In the genomic region with DNA sequence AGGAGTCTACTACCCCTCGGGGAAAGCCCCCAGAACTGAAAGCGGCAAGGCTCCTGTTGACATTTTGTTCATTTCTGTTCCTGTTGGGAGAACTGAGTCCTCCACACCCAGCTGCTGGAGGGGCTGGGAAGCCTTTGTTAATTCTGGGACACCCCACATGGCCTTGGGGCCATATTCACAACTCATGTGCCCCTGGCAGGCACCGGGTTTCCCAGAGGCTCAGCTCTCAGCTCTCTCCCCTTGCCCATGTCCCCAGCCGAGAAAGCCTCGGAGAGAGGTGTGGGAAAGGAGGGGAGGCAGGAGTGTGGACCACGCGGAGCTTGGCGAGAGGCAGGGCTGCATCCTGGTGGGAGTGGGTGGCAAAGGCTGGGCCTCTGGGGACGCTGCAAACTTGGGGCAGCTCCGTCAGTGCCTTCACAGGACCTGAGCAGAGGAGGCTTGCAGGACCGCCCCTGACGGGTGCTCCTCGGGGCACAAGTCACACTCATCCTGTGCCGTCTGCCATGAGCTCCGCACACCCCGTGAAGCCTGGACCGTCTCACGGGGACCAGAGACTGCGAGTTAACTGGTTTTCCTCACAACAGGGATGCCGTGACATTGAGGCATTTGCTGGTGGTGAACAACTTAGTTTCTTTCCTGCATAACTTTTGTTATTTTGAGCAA, we compare ENCODE assay signal across 15 cellular contexts.
DNase-seq lines count a peak whose midpoint lies in the region; ATAC-seq and TF ChIP-seq lines count a peak whose summit lies in the region.
"Had no signal": no experiment of that assay in that cellular context is flagged by ENCODE, and none has a peak within 500 bp of the region (broad histone marks: within the 10 kb centered on the region; RNA-seq: fewer than 3 reads in every experiment).

No MANE protein-coding gene starts in this region.

- no peaks in the 10 kb centered on the region for H3K27me3 Mint-ChIP-seq in activated naive CD8-positive, alpha-beta T cell
- peaks cover 0 to 7% of the 10 kb centered on the region in 2 donors for H3K27me3 Mint-ChIP-seq in natural killer cell (ENCODE audit: low read depth in 2 of 2)

- ATAC-seq in activated CD4-positive, CD25-positive, alpha-beta regulatory T cell treated with anti-CD3 and anti-CD28 coated beads, Interleukin-2, amount 50 U/mL, for 24 hours, result peak; percentile 30 to 55
- peak; percentile 41; the same call in 1 of the 2 replicates for ATAC-seq in Panc1
- no peak for ATAC-seq in HG03196 (IDR thresholded peaks at IDR 0.05; ENCODE audit: unreplicated experiment)
- ATAC-seq in natural killer cell, result no peak
- ATAC-seq: HCT116 had no signal

- H3K27me3 ChIP-seq in Panc1 (ENCODE audit: control insufficient read depth, insufficient read depth, low read length) (no peaks in the 10 kb centered on the region), osteoblast (ENCODE audit: insufficient read depth, low read length) (no peaks in the 10 kb centered on the region)
- H3K27me3 ChIP-seq: transverse colon had no signal

- H3K4me3 ChIP-seq in Panc1 (ENCODE audit: low read depth in 2 of 2, low read length in 2 of 2) (peak overlapping the region in 1 of 2 experiments; percentile 6; a peak in 1 of 4 replicates), osteoblast (ENCODE audit: insufficient read depth, low read length) (peak overlapping the region; percentile 46)
- H3K4me3 ChIP-seq: transverse colon had no signal

- no TSS peak for BruUV-seq in Panc1 (replicated peaks; lab: Mats Ljungman, UMichigan)

- no peak overlapping the region for H3K27ac Mint-ChIP-seq in activated naive CD8-positive, alpha-beta T cell
- H3K27ac Mint-ChIP-seq in natural killer cell, result no peak overlapping the region
- H3K27ac Mint-ChIP-seq: mesothelial cell of epicardium had no signal

- no peak for TF ChIP-seq CTCF in Panc1 (IDR thresholded peaks at IDR 0.05)
- TF ChIP-seq CTCF in osteoblast (IDR thresholded peaks at IDR 0.05; ENCODE audit: extremely low read depth, low read depth, low read length), result no peak
- no peak for TF ChIP-seq CTCF in natural killer cell (IDR thresholded peaks at IDR 0.05)

- H3K4me1 Mint-ChIP-seq in activated naive CD8-positive, alpha-beta T cell (ENCODE audit: low read depth), result peaks cover 39% of the 10 kb centered on the region
- H3K4me1 Mint-ChIP-seq in natural killer cell, result no peaks in the 10 kb centered on the region
- H3K4me1 Mint-ChIP-seq: mesothelial cell of epicardium had no signal

- H3K79me2 ChIP-seq in osteoblast (ENCODE audit: insufficient read depth, low read length), result no peaks in the 10 kb centered on the region

- in situ Hi-C loops in Panc1 (cut with HindIII; ENCODE audit: low pct_unique_long_range_greater_than_20kb, low sequenced_read_pairs), result no loop called here

- peaks cover 4% of the 10 kb centered on the region for H3K36me3 Mint-ChIP-seq in activated naive CD8-positive, alpha-beta T cell
- peaks cover 7% of the 10 kb centered on the region for H3K36me3 Mint-ChIP-seq in natural killer cell
- H3K36me3 Mint-ChIP-seq: mesothelial cell of epicardium had no signal

- H3K9me3 ChIP-seq in Panc1 (ENCODE audit: control insufficient read depth, insufficient read depth, low read depth, low read length) (peaks cover 13% of the 10 kb centered on the region), osteoblast (ENCODE audit: low read depth, low read length) (peaks cover 2% of the 10 kb centered on the region)

- peak overlapping the region; percentile 29 for H2AFZ ChIP-seq in osteoblast (ENCODE audit: low read length)

- H4K20me1 ChIP-seq in osteoblast (ENCODE audit: insufficient read depth, low read length), result no peaks in the 10 kb centered on the region

- intact Hi-C loops in Panc1 (cut with micrococcal nuclease; ENCODE audit: unreplicated experiment), result no loop called here
- intact Hi-C loops in natural killer cell (cut with micrococcal nuclease), result no loop called here

- peak overlapping the region; percentile 58 for H3K4me2 ChIP-seq in osteoblast (ENCODE audit: insufficient read depth, low read length)

- H3K27ac ChIP-seq in Panc1 (ENCODE audit: low read length) (no peak overlapping the region), osteoblast (ENCODE audit: low read depth, low read length) (no peak overlapping the region)
- H3K27ac ChIP-seq: transverse colon had no signal

- no peaks in the 10 kb centered on the region for H3K36me3 ChIP-seq in Panc1 (ENCODE audit: control insufficient read depth, insufficient read depth, low read length)
- H3K36me3 ChIP-seq in osteoblast (ENCODE audit: insufficient read depth, low read length), result no peaks in the 10 kb centered on the region
- H3K36me3 ChIP-seq: transverse colon had no signal

- peak overlapping the region; percentile 52 for H3K4me3 Mint-ChIP-seq in activated naive CD8-positive, alpha-beta T cell
- no peak overlapping the region for H3K4me3 Mint-ChIP-seq in natural killer cell
- H3K4me3 Mint-ChIP-seq: mesothelial cell of epicardium had no signal

- H3K4me1 ChIP-seq in Panc1 (ENCODE audit: control insufficient read depth, insufficient read depth, low read length) (no peaks in the 10 kb centered on the region), osteoblast (ENCODE audit: insufficient read depth, low read length) (no peaks in the 10 kb centered on the region)
- H3K4me1 ChIP-seq: transverse colon had no signal

- CTCF ChIA-PET in Panc1 (lab: Charles Lee), result interaction anchor here (0.7 kb wide), 1 partner anchor 30 kb away, joined by 3 read pairs; no protein-coding TSS in a partner anchor

- POLR2A ChIA-PET in Panc1 (lab: Charles Lee), result no interaction called here

- no peak for DNase-seq in activated CD4-positive, CD25-positive, alpha-beta regulatory T cell (lab: John Stamatoyannopoulos, UW)
- DNase-seq in Panc1 (ENCODE audit: low read depth, low spot score) (no peak), osteoblast (ENCODE audit: insufficient read length, low spot score, missing footprints) (peak; percentile 71), dermis blood vessel endothelial cell (no peak), natural killer cell (no peak)
- DNase-seq: cerebellar nuclear complex, DMS 273 treated with DMSO at 0.1 percent for 48 hours, KG1, NCI-H2029, transverse colon had no signal

- H3K9me3 Mint-ChIP-seq in activated naive CD8-positive, alpha-beta T cell (ENCODE audit: low read depth), result peaks cover 10% of the 10 kb centered on the region
- peaks cover 0 to 5% of the 10 kb centered on the region in 2 donors for H3K9me3 Mint-ChIP-seq in natural killer cell

Comparison
In these comparisons a context has a peak if more than half of its experiments do, and no peak if none do; other contexts are left out.
1. ATAC-seq: peak in activated CD4-positive, CD25-positive, alpha-beta regulatory T cell treated with anti-CD3 and anti-CD28 coated beads, Interleukin-2, amount 50 U/mL, for 24 hours (2 of 2) and Panc1 (single experiment); none in HG03196 (single experiment) and natural killer cell (0 of 3).